Comparison of ENCODE assay signal across 1 cellular context in the genomic region with DNA sequence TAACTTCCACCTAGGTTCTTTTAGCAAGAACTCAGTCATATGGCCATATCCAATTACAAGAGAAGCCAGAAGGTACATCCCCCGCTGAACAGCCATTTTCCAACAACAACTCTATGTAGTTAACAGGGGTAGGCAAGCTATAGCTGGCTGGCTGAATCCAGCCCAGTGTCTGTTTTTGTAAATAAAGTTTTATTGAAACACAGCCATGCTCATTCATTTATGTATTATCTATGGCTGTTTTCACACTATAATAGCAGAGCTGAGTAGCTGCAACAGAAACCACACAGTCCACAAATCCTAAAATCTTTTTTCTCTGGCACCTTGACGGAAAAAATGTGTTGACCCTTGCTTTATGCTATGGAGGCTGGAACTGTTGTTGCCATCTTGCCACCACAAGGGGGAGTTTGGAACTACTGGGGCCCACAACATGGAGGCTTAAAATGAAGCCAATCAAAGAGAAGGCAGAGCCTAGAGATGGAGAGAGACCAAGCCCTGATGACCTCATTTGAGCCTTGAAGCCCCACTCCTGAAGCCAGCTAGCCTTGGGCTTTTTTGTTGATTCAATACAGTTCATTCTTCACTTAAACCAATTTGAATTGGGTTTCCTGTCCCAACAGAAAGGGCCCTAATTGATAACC.
TF ChIP-seq lines count a peak whose summit lies in the region.

No MANE protein-coding gene starts in this region.

TF ChIP-seq in HepG2, 621 proteins besides CTCF, POLR2A, EP300 and RAD21 (continued from another document):
- TF ChIP-seq, protein P1, sequence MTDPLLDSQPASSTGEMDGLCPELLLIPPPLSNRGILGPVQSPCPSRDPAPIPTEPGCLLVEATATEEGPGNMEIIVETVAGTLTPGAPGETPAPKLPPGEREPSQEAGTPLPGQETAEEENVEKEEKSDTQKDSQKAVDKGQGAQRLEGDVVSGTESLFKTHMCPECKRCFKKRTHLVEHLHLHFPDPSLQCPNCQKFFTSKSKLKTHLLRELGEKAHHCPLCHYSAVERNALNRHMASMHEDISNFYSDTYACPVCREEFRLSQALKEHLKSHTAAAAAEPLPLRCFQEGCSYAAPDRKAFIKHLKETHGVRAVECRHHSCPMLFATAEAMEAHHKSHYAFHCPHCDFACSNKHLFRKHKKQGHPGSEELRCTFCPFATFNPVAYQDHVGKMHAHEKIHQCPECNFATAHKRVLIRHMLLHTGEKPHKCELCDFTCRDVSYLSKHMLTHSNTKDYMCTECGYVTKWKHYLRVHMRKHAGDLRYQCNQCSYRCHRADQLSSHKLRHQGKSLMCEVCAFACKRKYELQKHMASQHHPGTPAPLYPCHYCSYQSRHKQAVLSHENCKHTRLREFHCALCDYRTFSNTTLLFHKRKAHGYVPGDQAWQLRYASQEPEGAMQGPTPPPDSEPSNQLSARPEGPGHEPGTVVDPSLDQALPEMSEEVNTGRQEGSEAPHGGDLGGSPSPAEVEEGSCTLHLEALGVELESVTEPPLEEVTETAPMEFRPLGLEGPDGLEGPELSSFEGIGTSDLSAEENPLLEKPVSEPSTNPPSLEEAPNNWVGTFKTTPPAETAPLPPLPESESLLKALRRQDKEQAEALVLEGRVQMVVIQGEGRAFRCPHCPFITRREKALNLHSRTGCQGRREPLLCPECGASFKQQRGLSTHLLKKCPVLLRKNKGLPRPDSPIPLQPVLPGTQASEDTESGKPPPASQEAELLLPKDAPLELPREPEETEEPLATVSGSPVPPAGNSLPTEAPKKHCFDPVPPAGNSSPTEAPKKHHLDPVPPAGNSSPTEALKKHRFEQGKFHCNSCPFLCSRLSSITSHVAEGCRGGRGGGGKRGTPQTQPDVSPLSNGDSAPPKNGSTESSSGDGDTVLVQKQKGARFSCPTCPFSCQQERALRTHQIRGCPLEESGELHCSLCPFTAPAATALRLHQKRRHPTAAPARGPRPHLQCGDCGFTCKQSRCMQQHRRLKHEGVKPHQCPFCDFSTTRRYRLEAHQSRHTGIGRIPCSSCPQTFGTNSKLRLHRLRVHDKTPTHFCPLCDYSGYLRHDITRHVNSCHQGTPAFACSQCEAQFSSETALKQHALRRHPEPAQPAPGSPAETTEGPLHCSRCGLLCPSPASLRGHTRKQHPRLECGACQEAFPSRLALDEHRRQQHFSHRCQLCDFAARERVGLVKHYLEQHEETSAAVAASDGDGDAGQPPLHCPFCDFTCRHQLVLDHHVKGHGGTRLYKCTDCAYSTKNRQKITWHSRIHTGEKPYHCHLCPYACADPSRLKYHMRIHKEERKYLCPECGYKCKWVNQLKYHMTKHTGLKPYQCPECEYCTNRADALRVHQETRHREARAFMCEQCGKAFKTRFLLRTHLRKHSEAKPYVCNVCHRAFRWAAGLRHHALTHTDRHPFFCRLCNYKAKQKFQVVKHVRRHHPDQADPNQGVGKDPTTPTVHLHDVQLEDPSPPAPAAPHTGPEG (CRISPR knock-in tag; IDR thresholded peaks at IDR 0.05) = no peak
- no peak for TF ChIP-seq ZNF878 (CRISPR knock-in tag; IDR thresholded peaks at IDR 0.05)
- TF ChIP-seq ZFP62 (CRISPR knock-in tag; IDR thresholded peaks at IDR 0.05) = no peak
- TF ChIP-seq, protein P2, sequence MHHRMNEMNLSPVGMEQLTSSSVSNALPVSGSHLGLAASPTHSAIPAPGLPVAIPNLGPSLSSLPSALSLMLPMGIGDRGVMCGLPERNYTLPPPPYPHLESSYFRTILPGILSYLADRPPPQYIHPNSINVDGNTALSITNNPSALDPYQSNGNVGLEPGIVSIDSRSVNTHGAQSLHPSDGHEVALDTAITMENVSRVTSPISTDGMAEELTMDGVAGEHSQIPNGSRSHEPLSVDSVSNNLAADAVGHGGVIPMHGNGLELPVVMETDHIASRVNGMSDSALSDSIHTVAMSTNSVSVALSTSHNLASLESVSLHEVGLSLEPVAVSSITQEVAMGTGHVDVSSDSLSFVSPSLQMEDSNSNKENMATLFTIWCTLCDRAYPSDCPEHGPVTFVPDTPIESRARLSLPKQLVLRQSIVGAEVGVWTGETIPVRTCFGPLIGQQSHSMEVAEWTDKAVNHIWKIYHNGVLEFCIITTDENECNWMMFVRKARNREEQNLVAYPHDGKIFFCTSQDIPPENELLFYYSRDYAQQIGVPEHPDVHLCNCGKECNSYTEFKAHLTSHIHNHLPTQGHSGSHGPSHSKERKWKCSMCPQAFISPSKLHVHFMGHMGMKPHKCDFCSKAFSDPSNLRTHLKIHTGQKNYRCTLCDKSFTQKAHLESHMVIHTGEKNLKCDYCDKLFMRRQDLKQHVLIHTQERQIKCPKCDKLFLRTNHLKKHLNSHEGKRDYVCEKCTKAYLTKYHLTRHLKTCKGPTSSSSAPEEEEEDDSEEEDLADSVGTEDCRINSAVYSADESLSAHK (CRISPR knock-in tag; IDR thresholded peaks at IDR 0.05; ENCODE audit: borderline replicate concordance) = no peak
- TF ChIP-seq, protein P3, sequence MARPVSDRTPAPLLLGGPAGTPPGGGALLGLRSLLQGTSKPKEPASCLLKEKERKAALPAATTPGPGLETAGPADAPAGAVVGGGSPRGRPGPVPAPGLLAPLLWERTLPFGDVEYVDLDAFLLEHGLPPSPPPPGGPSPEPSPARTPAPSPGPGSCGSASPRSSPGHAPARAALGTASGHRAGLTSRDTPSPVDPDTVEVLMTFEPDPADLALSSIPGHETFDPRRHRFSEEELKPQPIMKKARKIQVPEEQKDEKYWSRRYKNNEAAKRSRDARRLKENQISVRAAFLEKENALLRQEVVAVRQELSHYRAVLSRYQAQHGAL (CRISPR knock-in tag; IDR thresholded peaks at IDR 0.05; ENCODE audit: not compliant biosample characterization) = no peak
- no peak for TF ChIP-seq ZNF180 (CRISPR knock-in tag; IDR thresholded peaks at IDR 0.05; ENCODE audit: borderline replicate concordance, low read depth)
- TF ChIP-seq, protein P4, sequence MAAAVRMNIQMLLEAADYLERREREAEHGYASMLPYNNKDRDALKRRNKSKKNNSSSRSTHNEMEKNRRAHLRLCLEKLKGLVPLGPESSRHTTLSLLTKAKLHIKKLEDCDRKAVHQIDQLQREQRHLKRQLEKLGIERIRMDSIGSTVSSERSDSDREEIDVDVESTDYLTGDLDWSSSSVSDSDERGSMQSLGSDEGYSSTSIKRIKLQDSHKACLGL (CRISPR knock-in tag; IDR thresholded peaks at IDR 0.05) = no peak
- no peak for TF ChIP-seq POLR2G (IDR thresholded peaks at IDR 0.05; ENCODE audit: low read depth, low read length)
- no peak for TF ChIP-seq ZFAT (CRISPR knock-in tag; conservative IDR thresholded peaks at IDR 0.05)
- TF ChIP-seq NFIB (CRISPR knock-in tag; IDR thresholded peaks at IDR 0.05; ENCODE audit: borderline replicate concordance) = no peak
- no peak for TF ChIP-seq TARDBP (CRISPR knock-in tag; IDR thresholded peaks at IDR 0.05)
- TF ChIP-seq, protein P5, sequence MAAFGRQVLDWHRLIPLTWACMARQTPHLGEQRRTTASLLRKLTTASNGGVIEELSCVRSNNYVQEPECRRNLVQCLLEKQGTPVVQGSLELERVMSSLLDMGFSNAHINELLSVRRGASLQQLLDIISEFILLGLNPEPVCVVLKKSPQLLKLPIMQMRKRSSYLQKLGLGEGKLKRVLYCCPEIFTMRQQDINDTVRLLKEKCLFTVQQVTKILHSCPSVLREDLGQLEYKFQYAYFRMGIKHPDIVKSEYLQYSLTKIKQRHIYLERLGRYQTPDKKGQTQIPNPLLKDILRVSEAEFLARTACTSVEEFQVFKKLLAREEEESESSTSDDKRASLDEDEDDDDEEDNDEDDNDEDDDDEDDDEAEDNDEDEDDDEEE (CRISPR knock-in tag; IDR thresholded peaks at IDR 0.05) = no peak
- no peak for TF ChIP-seq PAWR (CRISPR knock-in tag; IDR thresholded peaks at IDR 0.05; ENCODE audit: borderline replicate concordance)
- TF ChIP-seq, protein P6, sequence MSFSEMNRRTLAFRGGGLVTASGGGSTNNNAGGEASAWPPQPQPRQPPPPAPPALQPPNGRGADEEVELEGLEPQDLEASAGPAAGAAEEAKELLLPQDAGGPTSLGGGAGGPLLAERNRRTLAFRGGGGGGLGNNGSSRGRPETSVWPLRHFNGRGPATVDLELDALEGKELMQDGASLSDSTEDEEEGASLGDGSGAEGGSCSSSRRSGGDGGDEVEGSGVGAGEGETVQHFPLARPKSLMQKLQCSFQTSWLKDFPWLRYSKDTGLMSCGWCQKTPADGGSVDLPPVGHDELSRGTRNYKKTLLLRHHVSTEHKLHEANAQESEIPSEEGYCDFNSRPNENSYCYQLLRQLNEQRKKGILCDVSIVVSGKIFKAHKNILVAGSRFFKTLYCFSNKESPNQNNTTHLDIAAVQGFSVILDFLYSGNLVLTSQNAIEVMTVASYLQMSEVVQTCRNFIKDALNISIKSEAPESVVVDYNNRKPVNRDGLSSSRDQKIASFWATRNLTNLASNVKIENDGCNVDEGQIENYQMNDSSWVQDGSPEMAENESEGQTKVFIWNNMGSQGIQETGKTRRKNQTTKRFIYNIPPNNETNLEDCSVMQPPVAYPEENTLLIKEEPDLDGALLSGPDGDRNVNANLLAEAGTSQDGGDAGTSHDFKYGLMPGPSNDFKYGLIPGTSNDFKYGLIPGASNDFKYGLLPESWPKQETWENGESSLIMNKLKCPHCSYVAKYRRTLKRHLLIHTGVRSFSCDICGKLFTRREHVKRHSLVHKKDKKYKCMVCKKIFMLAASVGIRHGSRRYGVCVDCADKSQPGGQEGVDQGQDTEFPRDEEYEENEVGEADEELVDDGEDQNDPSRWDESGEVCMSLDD (CRISPR knock-in tag; IDR thresholded peaks at IDR 0.05; ENCODE audit: borderline replicate concordance) = no peak
- no peak for TF ChIP-seq ZNF674 (CRISPR knock-in tag; IDR thresholded peaks at IDR 0.05; ENCODE audit: low read depth)
- TF ChIP-seq, protein P7, sequence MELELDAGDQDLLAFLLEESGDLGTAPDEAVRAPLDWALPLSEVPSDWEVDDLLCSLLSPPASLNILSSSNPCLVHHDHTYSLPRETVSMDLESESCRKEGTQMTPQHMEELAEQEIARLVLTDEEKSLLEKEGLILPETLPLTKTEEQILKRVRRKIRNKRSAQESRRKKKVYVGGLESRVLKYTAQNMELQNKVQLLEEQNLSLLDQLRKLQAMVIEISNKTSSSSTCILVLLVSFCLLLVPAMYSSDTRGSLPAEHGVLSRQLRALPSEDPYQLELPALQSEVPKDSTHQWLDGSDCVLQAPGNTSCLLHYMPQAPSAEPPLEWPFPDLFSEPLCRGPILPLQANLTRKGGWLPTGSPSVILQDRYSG (CRISPR knock-in tag; IDR thresholded peaks at IDR 0.05) = no peak
- TF ChIP-seq CBX5 (CRISPR knock-in tag; IDR thresholded peaks at IDR 0.05; ENCODE audit: borderline replicate concordance) = no peak
- no peak for TF ChIP-seq PRPF4 (IDR thresholded peaks at IDR 0.05; ENCODE audit: low read depth, low read length, poor library complexity, severe bottlenecking)
- TF ChIP-seq ZNF274 (CRISPR knock-in tag; IDR thresholded peaks at IDR 0.05) = no peak
- TF ChIP-seq ZIK1 (CRISPR knock-in tag; IDR thresholded peaks at IDR 0.05; ENCODE audit: borderline replicate concordance, low read depth) = no peak
- TF ChIP-seq KDM2A (CRISPR knock-in tag; IDR thresholded peaks at IDR 0.05; ENCODE audit: borderline replicate concordance, low read depth) = 0 out of 2 replicates have a peak, but pooled peaks have one; percentile 31
- TF ChIP-seq, protein P8, sequence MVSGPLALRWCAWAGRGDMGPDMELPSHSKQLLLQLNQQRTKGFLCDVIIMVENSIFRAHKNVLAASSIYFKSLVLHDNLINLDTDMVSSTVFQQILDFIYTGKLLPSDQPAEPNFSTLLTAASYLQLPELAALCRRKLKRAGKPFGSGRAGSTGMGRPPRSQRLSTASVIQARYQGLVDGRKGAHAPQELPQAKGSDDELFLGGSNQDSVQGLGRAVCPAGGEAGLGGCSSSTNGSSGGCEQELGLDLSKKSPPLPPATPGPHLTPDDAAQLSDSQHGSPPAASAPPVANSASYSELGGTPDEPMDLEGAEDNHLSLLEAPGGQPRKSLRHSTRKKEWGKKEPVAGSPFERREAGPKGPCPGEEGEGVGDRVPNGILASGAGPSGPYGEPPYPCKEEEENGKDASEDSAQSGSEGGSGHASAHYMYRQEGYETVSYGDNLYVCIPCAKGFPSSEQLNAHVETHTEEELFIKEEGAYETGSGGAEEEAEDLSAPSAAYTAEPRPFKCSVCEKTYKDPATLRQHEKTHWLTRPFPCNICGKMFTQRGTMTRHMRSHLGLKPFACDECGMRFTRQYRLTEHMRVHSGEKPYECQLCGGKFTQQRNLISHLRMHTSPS (CRISPR knock-in tag; IDR thresholded peaks at IDR 0.05; ENCODE audit: low read depth) = no peak
- TF ChIP-seq ZNF720 (CRISPR knock-in tag; IDR thresholded peaks at IDR 0.05) = no peak
- TF ChIP-seq ERF (CRISPR knock-in tag; IDR thresholded peaks at IDR 0.05) = no peak
- 0 out of 2 replicates have a peak, but pooled peaks have one; percentile 24 for TF ChIP-seq POGZ (CRISPR knock-in tag; IDR thresholded peaks at IDR 0.05)
- TF ChIP-seq ZNF556 (CRISPR knock-in tag; IDR thresholded peaks at IDR 0.05; ENCODE audit: borderline replicate concordance) = no peak
- TF ChIP-seq, protein P9, sequence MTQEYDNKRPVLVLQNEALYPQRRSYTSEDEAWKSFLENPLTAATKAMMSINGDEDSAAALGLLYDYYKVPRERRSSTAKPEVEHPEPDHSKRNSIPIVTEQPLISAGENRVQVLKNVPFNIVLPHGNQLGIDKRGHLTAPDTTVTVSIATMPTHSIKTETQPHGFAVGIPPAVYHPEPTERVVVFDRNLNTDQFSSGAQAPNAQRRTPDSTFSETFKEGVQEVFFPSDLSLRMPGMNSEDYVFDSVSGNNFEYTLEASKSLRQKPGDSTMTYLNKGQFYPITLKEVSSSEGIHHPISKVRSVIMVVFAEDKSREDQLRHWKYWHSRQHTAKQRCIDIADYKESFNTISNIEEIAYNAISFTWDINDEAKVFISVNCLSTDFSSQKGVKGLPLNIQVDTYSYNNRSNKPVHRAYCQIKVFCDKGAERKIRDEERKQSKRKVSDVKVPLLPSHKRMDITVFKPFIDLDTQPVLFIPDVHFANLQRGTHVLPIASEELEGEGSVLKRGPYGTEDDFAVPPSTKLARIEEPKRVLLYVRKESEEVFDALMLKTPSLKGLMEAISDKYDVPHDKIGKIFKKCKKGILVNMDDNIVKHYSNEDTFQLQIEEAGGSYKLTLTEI (CRISPR knock-in tag; conservative IDR thresholded peaks at IDR 0.05) = no peak
- TF ChIP-seq, protein P10, sequence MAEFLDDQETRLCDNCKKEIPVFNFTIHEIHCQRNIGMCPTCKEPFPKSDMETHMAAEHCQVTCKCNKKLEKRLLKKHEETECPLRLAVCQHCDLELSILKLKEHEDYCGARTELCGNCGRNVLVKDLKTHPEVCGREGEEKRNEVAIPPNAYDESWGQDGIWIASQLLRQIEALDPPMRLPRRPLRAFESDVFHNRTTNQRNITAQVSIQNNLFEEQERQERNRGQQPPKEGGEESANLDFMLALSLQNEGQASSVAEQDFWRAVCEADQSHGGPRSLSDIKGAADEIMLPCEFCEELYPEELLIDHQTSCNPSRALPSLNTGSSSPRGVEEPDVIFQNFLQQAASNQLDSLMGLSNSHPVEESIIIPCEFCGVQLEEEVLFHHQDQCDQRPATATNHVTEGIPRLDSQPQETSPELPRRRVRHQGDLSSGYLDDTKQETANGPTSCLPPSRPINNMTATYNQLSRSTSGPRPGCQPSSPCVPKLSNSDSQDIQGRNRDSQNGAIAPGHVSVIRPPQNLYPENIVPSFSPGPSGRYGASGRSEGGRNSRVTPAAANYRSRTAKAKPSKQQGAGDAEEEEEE (CRISPR knock-in tag; IDR thresholded peaks at IDR 0.05; ENCODE audit: borderline replicate concordance) = no peak
- TF ChIP-seq ZMYM3 (CRISPR knock-in tag; IDR thresholded peaks at IDR 0.05) = no peak
- TF ChIP-seq ZSCAN30 (CRISPR knock-in tag; IDR thresholded peaks at IDR 0.05) = no peak
- TF ChIP-seq SMC3 (IDR thresholded peaks at IDR 0.05; ENCODE audit: low read length) = peak; percentile 82
